In the genomic region with DNA sequence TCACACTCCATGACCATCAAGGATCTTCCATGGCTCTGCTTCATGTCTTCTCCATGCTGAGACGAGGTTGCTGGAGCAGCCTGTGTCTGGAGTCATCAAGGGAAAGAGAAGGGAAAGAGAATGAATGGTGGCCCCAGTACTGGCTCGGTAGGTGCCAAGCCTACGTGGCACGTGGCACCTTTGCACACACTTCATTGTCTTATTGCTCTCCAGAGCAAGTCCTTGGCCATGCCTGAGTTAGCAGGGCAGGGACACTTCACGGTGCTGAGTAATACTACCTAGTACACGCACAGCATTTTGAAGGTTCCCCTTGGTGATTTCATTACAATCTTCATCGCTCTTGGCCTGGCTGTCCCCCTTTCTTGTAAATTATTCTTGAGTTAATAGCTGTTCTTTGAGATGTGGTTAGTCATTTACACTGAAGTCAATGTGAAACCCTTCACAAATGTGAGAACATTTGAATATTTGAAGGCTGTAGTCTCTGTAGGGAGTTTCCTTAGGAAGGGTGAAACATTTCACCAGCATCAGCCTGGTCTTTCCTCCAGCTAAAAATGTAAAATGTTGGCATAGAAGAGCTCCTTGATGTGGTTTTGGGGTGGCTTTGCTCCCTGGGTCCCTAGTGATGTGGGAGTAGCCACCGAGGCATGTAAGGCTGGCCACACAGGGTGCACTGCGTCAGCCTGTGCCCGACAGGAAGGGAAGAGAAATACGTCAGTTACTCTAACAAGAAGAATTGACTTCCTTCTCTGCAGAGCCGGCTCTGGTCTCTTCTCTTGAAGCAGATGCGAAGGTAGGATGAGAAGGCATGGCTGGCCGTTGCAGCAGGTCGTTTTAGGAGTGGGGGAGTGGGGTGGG, we compare ENCODE assay signal across 8 cellular contexts. TPM values are rescaled to one million over a fixed set of nuclear protein-coding genes. Genes with fewer than 3 reads are reported as not detected.
DNase-seq lines count a peak whose midpoint lies in the region; ATAC-seq lines count a peak whose summit lies in the region.

A gene with protein sequence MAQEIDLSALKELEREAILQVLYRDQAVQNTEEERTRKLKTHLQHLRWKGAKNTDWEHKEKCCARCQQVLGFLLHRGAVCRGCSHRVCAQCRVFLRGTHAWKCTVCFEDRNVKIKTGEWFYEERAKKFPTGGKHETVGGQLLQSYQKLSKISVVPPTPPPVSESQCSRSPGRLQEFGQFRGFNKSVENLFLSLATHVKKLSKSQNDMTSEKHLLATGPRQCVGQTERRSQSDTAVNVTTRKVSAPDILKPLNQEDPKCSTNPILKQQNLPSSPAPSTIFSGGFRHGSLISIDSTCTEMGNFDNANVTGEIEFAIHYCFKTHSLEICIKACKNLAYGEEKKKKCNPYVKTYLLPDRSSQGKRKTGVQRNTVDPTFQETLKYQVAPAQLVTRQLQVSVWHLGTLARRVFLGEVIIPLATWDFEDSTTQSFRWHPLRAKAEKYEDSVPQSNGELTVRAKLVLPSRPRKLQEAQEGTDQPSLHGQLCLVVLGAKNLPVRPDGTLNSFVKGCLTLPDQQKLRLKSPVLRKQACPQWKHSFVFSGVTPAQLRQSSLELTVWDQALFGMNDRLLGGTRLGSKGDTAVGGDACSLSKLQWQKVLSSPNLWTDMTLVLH (plus strand): TSS at position 766 of the 855 bp plus-strand sequence. CDS start 13,215 bp downstream, outside the sequence.

- H3K4me3 Mint-ChIP-seq in central memory CD8-positive, alpha-beta T cell: peak within 1 kb of the TSS; percentile 83
- H3K4me3 Mint-ChIP-seq in naive B cell: peak within 1 kb of the TSS; percentile 49 to 83 (median 68)

- H3K36me3 Mint-ChIP-seq in central memory CD8-positive, alpha-beta T cell (ENCODE audit: insufficient read depth): peaks cover 38% of the 10 kb centered on the region
- H3K36me3 Mint-ChIP-seq in naive B cell: no peaks in the 10 kb centered on the region

- DNase-seq in CMK (ENCODE audit: low read depth) (peak; percentile 43), HT1080 (ENCODE audit: low read depth) (peak; percentile 80), naive B cell (peak; percentile 44), stromal cell of bone marrow (ENCODE audit: low read depth) (peak; percentile 64), NCI-H1092 treated with DMSO at 0.1 percent for 48 hours (lab: John Stamatoyannopoulos, UW) (no peak)
- DNase-seq in activated CD4-positive, CD25-positive, alpha-beta regulatory T cell (lab: John Stamatoyannopoulos, UW): peak in 3 of 4 experiments; percentile 27 to 49 (median 28)
- peak; percentile 70 to 88 for DNase-seq in central memory CD8-positive, alpha-beta T cell (ENCODE audit: low spot score in 2 of 2)

- ATAC-seq in GM21381 (IDR thresholded peaks at IDR 0.05; ENCODE audit: unreplicated experiment) (peak; percentile 50), naive B cell (ENCODE audit: low read depth in 2 of 2) (peak; percentile 72 to 76)
- peak; percentile 63 for ATAC-seq in central memory CD8-positive, alpha-beta T cell (replicated peaks; ENCODE audit: extremely low read depth, poor library complexity, severe bottlenecking)

- no peaks in the 10 kb centered on the region for H3K27me3 Mint-ChIP-seq in central memory CD8-positive, alpha-beta T cell
- peaks cover 8 to 10% (median 10%) of the 10 kb centered on the region in 3 donors for H3K27me3 Mint-ChIP-seq in naive B cell

- peaks cover 59% of the 10 kb centered on the region for H3K4me1 Mint-ChIP-seq in central memory CD8-positive, alpha-beta T cell
- H3K4me1 Mint-ChIP-seq in naive B cell: peaks cover 22 to 34% (median 33%) of the 10 kb centered on the region in 3 donors

- H3K27ac Mint-ChIP-seq in central memory CD8-positive, alpha-beta T cell (ENCODE audit: low read depth): peak within 1 kb of the TSS; percentile 95
- H3K27ac Mint-ChIP-seq in naive B cell: peak within 1 kb of the TSS; percentile 86 to 97 (median 92)

- no peaks in the 10 kb centered on the region for H3K9me3 Mint-ChIP-seq in central memory CD8-positive, alpha-beta T cell
- peaks cover 0 to 2% (median 0%) of the 10 kb centered on the region in 7 donors for H3K9me3 Mint-ChIP-seq in naive B cell

RNA-seq across cellular contexts. Expression of the gene that starts here (rescaled TPM):
- total RNA-seq in HT1080 (2014; rRNA removed; shearing (Covaris generic)): 5.5 and 5.7 TPM in 2 replicates
- polyA plus RNA-seq in HT1080 (2015; cell fraction: cytosol; rRNA removed): 7.2 and 7.9 TPM in 2 replicates
- polyA plus RNA-seq in HT1080 (2015; cell fraction: nucleus; rRNA removed): 7.6 and 8.7 TPM in 2 replicates
- under 1 TPM in 4 of 6 donors, not detected in 2; 0.12 to 0.71 (median 0.31) TPM for polyA plus RNA-seq in naive B cell (ENCODE audit: low read depth in 6 of 6)

Comparison
In these comparisons a context has a peak if more than half of its experiments do, and no peak if none do; other contexts are left out.
1. Peak in DNase-seq and ATAC-seq in naive B cell; RNA of the gene not detected or under 1 TPM.